Comparison of ENCODE assay signal across 1 cellular context in genomic region chr7:28957822-28958234, GRCh38.
TF ChIP-seq lines count a peak whose summit lies in the region.

No MANE protein-coding gene starts in this region.

TF ChIP-seq in H1, 55 proteins besides CTCF, POLR2A, EP300 and RAD21 (continued from another document):
- no peak for TF ChIP-seq ATF3 (IDR thresholded peaks at IDR 0.05; ENCODE audit: insufficient read depth, low read depth, low read length)
- TF ChIP-seq NRF1 (IDR thresholded peaks at IDR 0.05; ENCODE audit: low read depth, low read length), result no peak
- no peak for TF ChIP-seq RXRA (IDR thresholded peaks at IDR 0.05; ENCODE audit: insufficient read depth, low read depth, low read length)
